9 cellular contexts compared by ENCODE assay signal in the genomic region with DNA sequence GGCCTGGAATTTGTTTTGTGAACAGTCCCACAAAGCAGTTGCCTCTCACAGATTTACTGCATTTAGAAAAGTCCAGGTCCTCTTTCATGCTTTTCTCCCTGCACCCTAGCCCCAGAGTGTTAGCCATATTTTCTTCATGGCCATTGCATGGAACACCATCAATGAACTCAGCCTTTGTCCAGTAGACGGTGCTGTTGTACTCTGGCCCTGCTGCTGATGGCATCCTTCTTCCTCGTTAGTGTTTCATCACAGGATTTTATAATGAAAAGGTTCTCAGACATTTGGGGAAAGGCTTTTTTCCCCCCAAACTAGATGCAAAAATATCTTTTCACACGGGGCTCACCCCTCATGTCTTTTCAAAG.
DNase-seq lines count a peak whose midpoint lies in the region; ATAC-seq, FAIRE-seq and TF ChIP-seq lines count a peak whose summit lies in the region.
"Had no signal": no experiment of that assay in that cellular context is flagged by ENCODE, and none has a peak within 500 bp of the region (broad histone marks: within the 10 kb centered on the region; RNA-seq: fewer than 3 reads in every experiment).

No MANE protein-coding gene starts in this region.

- 0% methylated on average over 3 of the region's 3 CpGs for whole genome bisulfite sequencing in GM12878 (ENCODE audit: insufficient coverage, insufficient replicate concordance, low lambda C conversion rate, missing lambda C conversion rate)

- H3K36me3 ChIP-seq in PC-9 (ENCODE audit: low read depth) (no peaks in the 10 kb centered on the region), GM12878 (ENCODE audit: control insufficient read depth in 2 of 2, insufficient read depth in 2 of 2, low read length in 1 of 2) (no peaks in the 10 kb centered on the region), kidney epithelial cell (ENCODE audit: control insufficient read depth, insufficient read depth, low read length) (no peaks in the 10 kb centered on the region)
- H3K36me3 ChIP-seq: ovary had no signal

- no peaks in the 10 kb centered on the region for H3K36me3 Mint-ChIP-seq in stimulated activated naive B cell treated with anti-CD40 and anti-IgM and Interleukin-4, amounts not matched to agents 10 μg/mL and 1 μg/mL and 100 μg/mL, for 72 hours

- no peaks in the 10 kb centered on the region for H3K79me2 ChIP-seq in PC-9 (ENCODE audit: low read depth)
- H3K79me2 ChIP-seq in GM12878 (ENCODE audit: control insufficient read depth, insufficient read depth, low read length) = no peaks in the 10 kb centered on the region

- TF ChIP-seq CTCF in PC-9 (conservative IDR thresholded peaks at IDR 0.05) (peak; percentile 85), GM12878 (IDR thresholded peaks at IDR 0.05 in 2 of 3, conservative IDR thresholded peaks at IDR 0.05 in 1 of 3; ENCODE audit: control insufficient read depth in 2 of 3, extremely low read depth in 1 of 3, insufficient read depth in 1 of 3, low read depth in 3 of 3, low read length in 3 of 3) (peak; percentile 71 to 88 (median 84)), kidney epithelial cell (IDR thresholded peaks at IDR 0.05; ENCODE audit: insufficient read depth, low read length, poor library complexity, severe bottlenecking) (peak; percentile 57)

- ATAC-seq in GM19467 (IDR thresholded peaks at IDR 0.05; ENCODE audit: unreplicated experiment) (peak; percentile 81), GM12878 (peak; percentile 93), HG03457 (IDR thresholded peaks at IDR 0.05; ENCODE audit: unreplicated experiment) (no peak)
- peak; percentile 64 to 75 for ATAC-seq in stimulated activated naive B cell treated with anti-CD40 and anti-IgM and Interleukin-4, amounts not matched to agents 10 μg/mL and 1 μg/mL and 100 μg/mL, for 72 hours (replicated peaks)

- H3K4me2 ChIP-seq in PC-9 (no peak overlapping the region), GM12878 (ENCODE audit: control insufficient read depth, insufficient read depth) (no peak overlapping the region)

- TF ChIP-seq POLR2A in GM12878 (IDR thresholded peaks at IDR 0.05; ENCODE audit: low read depth, low read length) = no peak

- peaks cover 0 to 2% of the 10 kb centered on the region in 2 donors for H3K4me1 Mint-ChIP-seq in stimulated activated naive B cell treated with anti-CD40 and anti-IgM and Interleukin-4, amounts not matched to agents 10 μg/mL and 1 μg/mL and 100 μg/mL, for 72 hours

- TF ChIP-seq RAD21 in GM12878 (IDR thresholded peaks at IDR 0.05; ENCODE audit: insufficient read depth, low read depth, low read length) = peak; percentile 88

- BruUV-seq in PC-9 (replicated peaks; lab: Mats Ljungman, UMichigan) = no TSS peak
- BruUV-seq in GM12878 (replicated peaks; lab: Mats Ljungman, UMichigan) = no TSS peak

- POLR2A ChIA-PET in PC-9 (lab: Charles Lee; ENCODE audit: unreplicated experiment) = no interaction called here
- POLR2A ChIA-PET in GM12878 (lab: Charles Lee) = no interaction called here

- peak; percentile 64 for FAIRE-seq in GM12878 (lab: Jason Lieb, UNC)

- no peaks in the 10 kb centered on the region for H3K9me2 ChIP-seq in PC-9 (ENCODE audit: insufficient read depth)

- H3K9me3 Mint-ChIP-seq in stimulated activated naive B cell treated with anti-CD40 and anti-IgM and Interleukin-4, amounts not matched to agents 10 μg/mL and 1 μg/mL and 100 μg/mL, for 72 hours = no peaks in the 10 kb centered on the region

- H3K9ac ChIP-seq in GM12878 (ENCODE audit: control insufficient read depth, insufficient read depth, low read length) = no peak overlapping the region

- H3K4me1 ChIP-seq in PC-9 (replicated peaks; ENCODE audit: insufficient read depth) = peaks cover 10% of the 10 kb centered on the region
- H3K4me1 ChIP-seq in GM12878 (ENCODE audit: control insufficient read depth, insufficient read depth, low read length) = no peaks in the 10 kb centered on the region

- intact Hi-C loops in PC-9 (cut with micrococcal nuclease; ENCODE audit: unreplicated experiment) (loop anchor here (1.0 to 10.0 kb wide), 3 partner anchors 230 to 612 kb away; no protein-coding TSS in a partner anchor), GM12878 (cut with micrococcal nuclease; ENCODE audit: unreplicated experiment) (loop anchor here (1.0 to 10.0 kb wide), 3 partner anchors 480 to 612 kb away; no protein-coding TSS in a partner anchor)

- H3K27ac ChIP-seq in PC-9 (no peak overlapping the region), GM12878 (ENCODE audit: control insufficient read depth, insufficient read depth) (no peak overlapping the region)
- H3K27ac ChIP-seq: ovary had no signal

- H2AFZ ChIP-seq in PC-9 (no peak overlapping the region), GM12878 (ENCODE audit: control insufficient read depth, low read depth, low read length) (no peak overlapping the region)

- DNase-seq in D341Med (ENCODE audit: low spot score) (peak; percentile 66), LoVo (ENCODE audit: low spot score) (peak; percentile 16), PC-9 (peak in 1 of 2 experiments; percentile 43), GM12878 (ENCODE audit: low read depth, low spot score) (peak; percentile 7), kidney epithelial cell (ENCODE audit: low read depth) (no peak)
- DNase-seq in stimulated activated naive B cell treated with anti-CD40 and anti-IgM and Interleukin-4, amounts not matched to agents 10 μg/mL and 1 μg/mL and 100 μg/mL, for 72 hours = no peak

- in situ Hi-C loops in GM12878 (cut with MboI) = loop anchor here (10.0 kb wide), 1 partner anchor 610 kb away; the partner anchor contains the start of gene DLX5

- H3K4me3 ChIP-seq in PC-9 = no peak overlapping the region
- H3K4me3 ChIP-seq in GM12878 = no peak overlapping the region
- H3K4me3 ChIP-seq in kidney epithelial cell (ENCODE audit: low read depth, low read length) = no peak overlapping the region
- H3K4me3 ChIP-seq: ovary had no signal

- SMC1A ChIA-PET in GM12878 (lab: Charles Lee; ENCODE audit: uncharacterized antibody, unreplicated experiment) = interaction anchor here (0.6 to 1.2 kb wide), 2 partner anchors 170 to 613 kb away, joined by 3 to 7 read pairs; no protein-coding TSS in a partner anchor

- no peaks in the 10 kb centered on the region for H4K20me1 ChIP-seq in PC-9 (ENCODE audit: insufficient read depth)
- no peaks in the 10 kb centered on the region for H4K20me1 ChIP-seq in GM12878 (ENCODE audit: control insufficient read depth, insufficient read depth)

- H3K27ac Mint-ChIP-seq in stimulated activated naive B cell treated with anti-CD40 and anti-IgM and Interleukin-4, amounts not matched to agents 10 μg/mL and 1 μg/mL and 100 μg/mL, for 72 hours = no peak overlapping the region

- H3F3A ChIP-seq in PC-9 (ENCODE audit: insufficient read depth, low read depth) = no peaks in the 10 kb centered on the region

- H3K4me3 Mint-ChIP-seq in stimulated activated naive B cell treated with anti-CD40 and anti-IgM and Interleukin-4, amounts not matched to agents 10 μg/mL and 1 μg/mL and 100 μg/mL, for 72 hours = no peak overlapping the region

- H3K9me3 ChIP-seq in PC-9 (ENCODE audit: insufficient read depth, low read depth) (no peaks in the 10 kb centered on the region), GM12878 (replicated peaks; ENCODE audit: control insufficient read depth, insufficient read depth, low read length) (no peaks in the 10 kb centered on the region)
- H3K9me3 ChIP-seq: ovary had no signal

- RAD21 ChIA-PET in GM12878 (lab: Charles Lee; ENCODE audit: unreplicated experiment) = interaction anchor here (1.2 kb wide), 1 partner anchor 613 kb away, joined by 6 read pairs; no protein-coding TSS in a partner anchor

- CTCF ChIA-PET in PC-9 (lab: Charles Lee) (no interaction called here), GM12878 (lab: Yijun Ruan, JAX) (interaction anchor here (0.6 to 1.8 kb wide), 3 partner anchors 36 to 340 kb away, joined by 3 to 4 read pairs (median 3); no protein-coding TSS in a partner anchor)

- H3K27me3 ChIP-seq in PC-9 (ENCODE audit: insufficient read depth, low read depth) (no peaks in the 10 kb centered on the region), GM12878 (replicated peaks in 1 of 2; ENCODE audit: control insufficient read depth in 2 of 2, insufficient read depth in 2 of 2, low read length in 1 of 2) (no peaks in the 10 kb centered on the region; a peak in 1 of 4 replicates), kidney epithelial cell (ENCODE audit: control insufficient read depth, insufficient read depth, low read length) (no peaks in the 10 kb centered on the region)
- H3K27me3 ChIP-seq: ovary had no signal

- no peak for TF ChIP-seq EP300 in GM12878 (IDR thresholded peaks at IDR 0.05; ENCODE audit: borderline replicate concordance in 1 of 2, control insufficient read depth in 1 of 2, low read depth in 2 of 2, low read length in 2 of 2)

- no peaks in the 10 kb centered on the region for H3K27me3 Mint-ChIP-seq in stimulated activated naive B cell treated with anti-CD40 and anti-IgM and Interleukin-4, amounts not matched to agents 10 μg/mL and 1 μg/mL and 100 μg/mL, for 72 hours

Comparison
In these comparisons a context has a peak if more than half of its experiments do, and no peak if none do; other contexts are left out.
1. DNase-seq: peak in D341Med (single experiment), LoVo (single experiment) and GM12878 (single experiment); none in kidney epithelial cell (single experiment) and stimulated activated naive B cell treated with anti-CD40 and anti-IgM and Interleukin-4, amounts not matched to agents 10 μg/mL and 1 μg/mL and 100 μg/mL, for 72 hours (single experiment).
2. Peak in every context shown above with its lines, with median percentiles within 50 percentile points of each other: CTCF ChIP-seq.